Comparison of ENCODE assay signal across 17 cellular contexts in the genomic region with DNA sequence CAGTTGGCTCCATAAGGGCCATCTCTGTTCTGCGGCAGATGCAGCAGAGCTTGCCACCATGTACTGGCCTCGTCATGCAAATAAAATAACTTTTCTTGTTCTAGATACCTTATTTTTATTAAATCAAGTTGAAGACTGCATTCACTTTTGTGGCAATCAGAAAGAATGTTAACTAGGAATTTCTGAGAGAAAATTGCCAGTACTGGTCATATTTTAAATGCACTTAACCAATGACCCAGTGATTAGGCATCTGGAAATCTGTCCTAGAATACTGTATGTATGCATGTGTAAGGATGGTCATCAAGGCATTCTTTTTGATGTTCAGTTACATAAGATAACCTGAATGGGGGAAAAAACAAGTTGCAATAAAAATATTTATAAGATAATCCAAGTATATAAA. TPM values are rescaled to one million over a fixed set of nuclear protein-coding genes. Genes with fewer than 3 reads are reported as not detected.
DNase-seq lines count a peak whose midpoint lies in the region; ATAC-seq and TF ChIP-seq lines count a peak whose summit lies in the region.
"Had no signal": no experiment of that assay in that cellular context is flagged by ENCODE, and none has a peak within 500 bp of the region (broad histone marks: within the 10 kb centered on the region; RNA-seq: fewer than 3 reads in every experiment).

No MANE protein-coding gene starts in this region.

- 96 to 99% methylated on average over 2 of the region's 2 CpGs for WGBS in sigmoid colon, 2 donors

- H3K4me1 Mint-ChIP-seq in mesothelial cell of epicardium, result peaks cover 16% of the 10 kb centered on the region

- intact Hi-C loops in dorsolateral prefrontal cortex (cut with DNase I) (no loop called here), sigmoid colon (cut with DNase I) (no loop called here)

- peak; percentile 7 for DNase-seq in AG04449 (ENCODE audit: low read depth, low spot score)
- no peak for DNase-seq in Karpas-422
- DNase-seq in dorsolateral prefrontal cortex, result no peak
- no peak for DNase-seq in sigmoid colon
- no peak for DNase-seq in mesothelial cell of epicardium (ENCODE audit: low spot score in 2 of 2, unreplicated experiment in 2 of 2)
- DNase-seq in Kasumi-1 (lab: John Stamatoyannopoulos, UW), result no peak
- DNase-seq: BE2C; CD8-positive, alpha-beta T cell; DMS79 treated with DMSO at 0.1 percent for 48 hours; MM.1S; NCI-H1105 treated with DMSO at 0.1 percent for 48 hours; NCI-H187; NCI-H510A; SHP77 treated with DMSO at 0.1 percent for 48 hours had no signal

- no peaks in the 10 kb centered on the region for H3K9me3 ChIP-seq in Karpas-422 (ENCODE audit: low read length)
- H3K9me3 ChIP-seq in sigmoid colon, result no peaks in the 10 kb centered on the region
- H3K9me3 ChIP-seq: BE2C had no signal

- no peak for ATAC-seq in GM18517 (IDR thresholded peaks at IDR 0.05; ENCODE audit: unreplicated experiment)
- ATAC-seq in HG03196 (IDR thresholded peaks at IDR 0.05; ENCODE audit: unreplicated experiment), result no peak
- ATAC-seq: CD8-positive, alpha-beta T cell had no signal

- no peaks in the 10 kb centered on the region for H3K27me3 ChIP-seq in Karpas-422 (ENCODE audit: low read length)
- no peaks in the 10 kb centered on the region for H3K27me3 ChIP-seq in dorsolateral prefrontal cortex
- H3K27me3 ChIP-seq in sigmoid colon, result no peaks in the 10 kb centered on the region
- H3K27me3 ChIP-seq: BE2C had no signal

- no peak overlapping the region for H3K9ac ChIP-seq in Karpas-422 (ENCODE audit: low read length)
- H3K9ac ChIP-seq: KMS-11 had no signal

- H3K9me3 Mint-ChIP-seq in mesothelial cell of epicardium, result no peaks in the 10 kb centered on the region
- H3K9me3 Mint-ChIP-seq: CD8-positive, alpha-beta T cell had no signal

- H3K27ac ChIP-seq in Karpas-422 (ENCODE audit: low read length) (0 out of 2 replicates have a peak overlapping the region, but pooled peaks have one; percentile 76), dorsolateral prefrontal cortex (peak overlapping the region in 58 of 59 donors; percentile 36 to 96 (median 85)), sigmoid colon (peak overlapping the region; percentile 48 to 63 (median 56))
- H3K27ac ChIP-seq: KMS-11 had no signal

- peaks cover 39% of the 10 kb centered on the region for H3K4me1 ChIP-seq in Karpas-422 (ENCODE audit: low read length)
- peaks cover 0 to 33% (median 24%) of the 10 kb centered on the region in 4 donors for H3K4me1 ChIP-seq in sigmoid colon
- H3K4me1 ChIP-seq: BE2C had no signal

- H3K4me2 ChIP-seq in Karpas-422 (ENCODE audit: low read depth, low read length, poor library complexity, severe bottlenecking), result no peak overlapping the region
- H3K4me2 ChIP-seq: KMS-11 had no signal

- no peak overlapping the region for H2AFZ ChIP-seq in Karpas-422 (ENCODE audit: low read length)

- no peak overlapping the region for H3K4me3 ChIP-seq in AG04449 (ENCODE audit: low read depth, low read length)
- no peak overlapping the region for H3K4me3 ChIP-seq in Karpas-422 (ENCODE audit: low read length)
- H3K4me3 ChIP-seq in dorsolateral prefrontal cortex, result peak overlapping the region in 2 of 59 donors; percentile 14 to 36
- H3K4me3 ChIP-seq in sigmoid colon, result no peak overlapping the region

- no peak overlapping the region for H3K27ac Mint-ChIP-seq in mesothelial cell of epicardium
- H3K27ac Mint-ChIP-seq: CD8-positive, alpha-beta T cell had no signal

- H4K20me1 ChIP-seq in Karpas-422 (ENCODE audit: insufficient read depth, low read depth, low read length), result no peaks in the 10 kb centered on the region

- H3K27me3 Mint-ChIP-seq in mesothelial cell of epicardium (ENCODE audit: low read depth), result no peaks in the 10 kb centered on the region

- TF ChIP-seq EP300 in sigmoid colon (IDR thresholded peaks at IDR 0.05), result no peak

- no peak overlapping the region for H3K4me3 Mint-ChIP-seq in mesothelial cell of epicardium
- H3K4me3 Mint-ChIP-seq: CD8-positive, alpha-beta T cell had no signal

- H3K36me3 ChIP-seq in Karpas-422 (ENCODE audit: insufficient read depth, low read length) (peaks cover 39% of the 10 kb centered on the region), sigmoid colon (peaks cover 0 to 46% (median 7%) of the 10 kb centered on the region in 4 donors)

- no peak for TF ChIP-seq CTCF in AG04449 (IDR thresholded peaks at IDR 0.05; ENCODE audit: insufficient read depth, low read length, missing control alignments)
- no peak for TF ChIP-seq CTCF in dorsolateral prefrontal cortex (IDR thresholded peaks at IDR 0.05 in 54 of 56, conservative IDR thresholded peaks at IDR 0.05 in 2 of 56; ENCODE audit: low read depth in 1 of 56, partially characterized antibody in 56 of 56)
- TF ChIP-seq CTCF in sigmoid colon (IDR thresholded peaks at IDR 0.05), result no peak
- no peak for TF ChIP-seq CTCF in mesothelial cell of epicardium (IDR thresholded peaks at IDR 0.05; ENCODE audit: unreplicated experiment)

- CTCF ChIA-PET in AG04449 (lab: Yijun Ruan, JAX), result interaction anchor here (0.6 to 1.4 kb wide), 3 partner anchors 10 to 48 kb away, joined by 3 read pairs; no protein-coding TSS in a partner anchor

- POLR2A ChIA-PET in AG04449 (lab: Yijun Ruan, JAX), result no interaction called here

- TF ChIP-seq POLR2A in sigmoid colon (IDR thresholded peaks at IDR 0.05), result no peak

- H3K79me2 ChIP-seq in Karpas-422 (ENCODE audit: low read length), result peaks cover 22% of the 10 kb centered on the region

- no peaks in the 10 kb centered on the region for H3K9me2 ChIP-seq in Karpas-422 (replicated peaks; ENCODE audit: insufficient read depth, low read length)

- H3K36me3 Mint-ChIP-seq in mesothelial cell of epicardium, result peaks cover 56% of the 10 kb centered on the region

RNA-seq across cellular contexts. Expression of gene CSPG5, which starts 34.2 kb away (rescaled TPM):
- 0.04 and 1.5 TPM in 2 replicates for total RNA-seq in Karpas-422 (2014; rRNA removed; shearing (Covaris generic); ENCODE audit: low replicate concordance)
- 100 to 1,000 TPM in 5 of 120 experiments, 10 to 100 TPM in 115; 31.3 to 143 (median 68.7) TPM for total RNA-seq in dorsolateral prefrontal cortex
- 1 to 10 TPM in 3 of 4 donors, under 1 TPM in 1; 0.99 to 2.3 (median 1.5) TPM for total RNA-seq in sigmoid colon
- polyA plus RNA-seq in sigmoid colon, result 1 to 10 TPM in 1 of 3 donors, not detected in 2; 1.0 TPM
- 0.84 to 1.1 TPM (median 1.1 TPM) in 3 replicates for total RNA-seq in mesothelial cell of epicardium

Comparison
In these comparisons a context has a peak if more than half of its experiments do, and no peak if none do; other contexts are left out.
1. RNA of gene CSPG5, which starts 34.2 kb away (total RNA-seq): 31.3 to 143 TPM in dorsolateral prefrontal cortex; 0.99 to 2.3 TPM in sigmoid colon, 0.84 to 1.1 TPM in mesothelial cell of epicardium and 0.04 to 1.5 TPM in Karpas-422; every median in the first group is over 4 times any median in the second.
2. Peak in every context shown above with its lines, with median percentiles within 50 percentile points of each other: H3K27ac ChIP-seq.